Comparison of ENCODE assay signal across 1 cellular context in the genomic region with DNA sequence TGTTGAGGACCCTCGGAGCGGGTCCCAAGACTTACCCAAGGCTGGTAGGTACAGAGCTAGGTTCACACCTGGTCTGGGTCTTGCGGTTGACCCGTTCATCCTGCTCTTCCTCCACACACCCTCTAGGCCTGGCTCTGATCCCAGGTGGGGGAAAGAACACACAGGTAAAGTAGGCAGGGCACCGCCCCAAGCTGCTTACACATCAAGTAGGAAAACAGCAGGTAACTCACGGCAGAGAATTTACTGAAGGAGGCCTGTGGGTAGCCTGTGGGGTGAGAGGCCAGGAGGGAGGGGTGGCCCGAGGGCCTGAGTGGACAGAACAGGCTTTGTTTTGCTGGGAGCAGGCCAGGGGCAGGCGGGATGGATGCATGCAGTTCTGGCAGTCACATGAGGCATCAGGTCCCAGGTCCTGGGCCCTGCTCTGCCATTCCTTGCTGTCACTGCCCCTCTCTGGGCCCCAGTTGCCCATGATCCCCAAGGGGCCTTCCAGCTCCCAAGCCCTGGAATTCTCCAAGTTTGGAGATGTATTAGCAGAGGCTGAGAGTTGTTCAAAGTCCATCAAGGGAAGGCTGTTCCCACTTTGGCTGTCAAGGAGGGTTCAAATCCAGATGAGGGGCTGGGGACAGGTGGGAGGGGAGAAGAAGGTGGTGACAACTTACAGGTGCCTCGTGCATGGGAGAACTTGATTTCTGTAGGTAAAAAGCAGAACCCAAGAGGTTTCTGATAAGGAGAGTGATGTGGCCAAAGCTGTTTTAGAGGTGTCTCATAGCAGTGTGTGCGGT.
A peak's percentile ranks its signal among the peaks of the same experiment; 100 is the strongest.
TF ChIP-seq lines count a peak whose summit lies in the region.

No MANE protein-coding gene starts in this region.

TF ChIP-seq in HepG2, 621 proteins besides CTCF, POLR2A, EP300 and RAD21 (continued from another document and continues in another):
- TF ChIP-seq, protein P1, sequence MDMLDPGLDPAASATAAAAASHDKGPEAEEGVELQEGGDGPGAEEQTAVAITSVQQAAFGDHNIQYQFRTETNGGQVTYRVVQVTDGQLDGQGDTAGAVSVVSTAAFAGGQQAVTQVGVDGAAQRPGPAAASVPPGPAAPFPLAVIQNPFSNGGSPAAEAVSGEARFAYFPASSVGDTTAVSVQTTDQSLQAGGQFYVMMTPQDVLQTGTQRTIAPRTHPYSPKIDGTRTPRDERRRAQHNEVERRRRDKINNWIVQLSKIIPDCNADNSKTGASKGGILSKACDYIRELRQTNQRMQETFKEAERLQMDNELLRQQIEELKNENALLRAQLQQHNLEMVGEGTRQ (IDR thresholded peaks at IDR 0.05; ENCODE audit: low read depth, low read length) = peak; percentile 26; the same call in 1 of the 2 replicates
- TF ChIP-seq, protein P1 (CRISPR knock-in tag; IDR thresholded peaks at IDR 0.05; ENCODE audit: borderline replicate concordance) = no peak
- peak; percentile 62; the same call in 1 of the 2 replicates for TF ChIP-seq ZNF747 (CRISPR knock-in tag; IDR thresholded peaks at IDR 0.05; ENCODE audit: borderline replicate concordance)
- TF ChIP-seq ZNF7 (CRISPR knock-in tag; IDR thresholded peaks at IDR 0.05) = peak; percentile 60
- TF ChIP-seq, protein P2, sequence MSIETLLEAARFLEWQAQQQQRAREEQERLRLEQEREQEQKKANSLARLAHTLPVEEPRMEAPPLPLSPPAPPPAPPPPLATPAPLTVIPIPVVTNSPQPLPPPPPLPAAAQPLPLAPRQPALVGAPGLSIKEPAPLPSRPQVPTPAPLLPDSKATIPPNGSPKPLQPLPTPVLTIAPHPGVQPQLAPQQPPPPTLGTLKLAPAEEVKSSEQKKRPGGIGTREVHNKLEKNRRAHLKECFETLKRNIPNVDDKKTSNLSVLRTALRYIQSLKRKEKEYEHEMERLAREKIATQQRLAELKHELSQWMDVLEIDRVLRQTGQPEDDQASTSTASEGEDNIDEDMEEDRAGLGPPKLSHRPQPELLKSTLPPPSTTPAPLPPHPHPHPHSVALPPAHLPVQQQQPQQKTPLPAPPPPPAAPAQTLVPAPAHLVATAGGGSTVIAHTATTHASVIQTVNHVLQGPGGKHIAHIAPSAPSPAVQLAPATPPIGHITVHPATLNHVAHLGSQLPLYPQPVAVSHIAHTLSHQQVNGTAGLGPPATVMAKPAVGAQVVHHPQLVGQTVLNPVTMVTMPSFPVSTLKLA (IDR thresholded peaks at IDR 0.05) = no peak
- TF ChIP-seq, protein P3, sequence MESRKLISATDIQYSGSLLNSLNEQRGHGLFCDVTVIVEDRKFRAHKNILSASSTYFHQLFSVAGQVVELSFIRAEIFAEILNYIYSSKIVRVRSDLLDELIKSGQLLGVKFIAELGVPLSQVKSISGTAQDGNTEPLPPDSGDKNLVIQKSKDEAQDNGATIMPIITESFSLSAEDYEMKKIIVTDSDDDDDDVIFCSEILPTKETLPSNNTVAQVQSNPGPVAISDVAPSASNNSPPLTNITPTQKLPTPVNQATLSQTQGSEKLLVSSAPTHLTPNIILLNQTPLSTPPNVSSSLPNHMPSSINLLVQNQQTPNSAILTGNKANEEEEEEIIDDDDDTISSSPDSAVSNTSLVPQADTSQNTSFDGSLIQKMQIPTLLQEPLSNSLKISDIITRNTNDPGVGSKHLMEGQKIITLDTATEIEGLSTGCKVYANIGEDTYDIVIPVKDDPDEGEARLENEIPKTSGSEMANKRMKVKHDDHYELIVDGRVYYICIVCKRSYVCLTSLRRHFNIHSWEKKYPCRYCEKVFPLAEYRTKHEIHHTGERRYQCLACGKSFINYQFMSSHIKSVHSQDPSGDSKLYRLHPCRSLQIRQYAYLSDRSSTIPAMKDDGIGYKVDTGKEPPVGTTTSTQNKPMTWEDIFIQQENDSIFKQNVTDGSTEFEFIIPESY (CRISPR knock-in tag; IDR thresholded peaks at IDR 0.05) = 0 out of 2 replicates have a peak, but pooled peaks have one; percentile 10
- TF ChIP-seq RBM22 (optimal IDR thresholded peaks at IDR 0.05; ENCODE audit: low read length) = peak; percentile 28
- TF ChIP-seq, protein P4, sequence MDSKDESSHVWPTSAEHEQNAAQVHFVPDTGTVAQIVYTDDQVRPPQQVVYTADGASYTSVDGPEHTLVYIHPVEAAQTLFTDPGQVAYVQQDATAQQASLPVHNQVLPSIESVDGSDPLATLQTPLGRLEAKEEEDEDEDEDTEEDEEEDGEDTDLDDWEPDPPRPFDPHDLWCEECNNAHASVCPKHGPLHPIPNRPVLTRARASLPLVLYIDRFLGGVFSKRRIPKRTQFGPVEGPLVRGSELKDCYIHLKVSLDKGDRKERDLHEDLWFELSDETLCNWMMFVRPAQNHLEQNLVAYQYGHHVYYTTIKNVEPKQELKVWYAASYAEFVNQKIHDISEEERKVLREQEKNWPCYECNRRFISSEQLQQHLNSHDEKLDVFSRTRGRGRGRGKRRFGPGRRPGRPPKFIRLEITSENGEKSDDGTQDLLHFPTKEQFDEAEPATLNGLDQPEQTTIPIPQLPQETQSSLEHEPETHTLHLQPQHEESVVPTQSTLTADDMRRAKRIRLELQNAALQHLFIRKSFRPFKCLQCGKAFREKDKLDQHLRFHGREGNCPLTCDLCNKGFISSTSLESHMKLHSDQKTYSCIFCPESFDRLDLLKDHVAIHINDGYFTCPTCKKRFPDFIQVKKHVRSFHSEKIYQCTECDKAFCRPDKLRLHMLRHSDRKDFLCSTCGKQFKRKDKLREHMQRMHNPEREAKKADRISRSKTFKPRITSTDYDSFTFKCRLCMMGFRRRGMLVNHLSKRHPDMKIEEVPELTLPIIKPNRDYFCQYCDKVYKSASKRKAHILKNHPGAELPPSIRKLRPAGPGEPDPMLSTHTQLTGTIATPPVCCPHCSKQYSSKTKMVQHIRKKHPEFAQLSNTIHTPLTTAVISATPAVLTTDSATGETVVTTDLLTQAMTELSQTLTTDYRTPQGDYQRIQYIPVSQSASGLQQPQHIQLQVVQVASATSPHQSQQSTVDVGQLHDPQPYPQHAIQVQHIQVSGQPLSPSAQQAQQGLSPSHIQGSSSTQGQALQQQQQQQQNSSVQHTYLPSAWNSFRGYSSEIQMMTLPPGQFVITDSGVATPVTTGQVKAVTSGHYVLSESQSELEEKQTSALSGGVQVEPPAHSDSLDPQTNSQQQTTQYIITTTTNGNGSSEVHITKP (CRISPR knock-in tag; IDR thresholded peaks at IDR 0.05; ENCODE audit: low read depth) = peak; percentile 26; the same call in 1 of the 2 replicates
- no peak for TF ChIP-seq FOXA1 (IDR thresholded peaks at IDR 0.05)
- TF ChIP-seq FOXA1 (CRISPR knock-in tag; IDR thresholded peaks at IDR 0.05) = peak; percentile 2; the same call in 1 of the 2 replicates
- TF ChIP-seq SNAI1 (CRISPR knock-in tag; IDR thresholded peaks at IDR 0.05; ENCODE audit: borderline replicate concordance) = no peak
- no peak for TF ChIP-seq ZNF720 (CRISPR knock-in tag; IDR thresholded peaks at IDR 0.05)
- TF ChIP-seq, protein P5, sequence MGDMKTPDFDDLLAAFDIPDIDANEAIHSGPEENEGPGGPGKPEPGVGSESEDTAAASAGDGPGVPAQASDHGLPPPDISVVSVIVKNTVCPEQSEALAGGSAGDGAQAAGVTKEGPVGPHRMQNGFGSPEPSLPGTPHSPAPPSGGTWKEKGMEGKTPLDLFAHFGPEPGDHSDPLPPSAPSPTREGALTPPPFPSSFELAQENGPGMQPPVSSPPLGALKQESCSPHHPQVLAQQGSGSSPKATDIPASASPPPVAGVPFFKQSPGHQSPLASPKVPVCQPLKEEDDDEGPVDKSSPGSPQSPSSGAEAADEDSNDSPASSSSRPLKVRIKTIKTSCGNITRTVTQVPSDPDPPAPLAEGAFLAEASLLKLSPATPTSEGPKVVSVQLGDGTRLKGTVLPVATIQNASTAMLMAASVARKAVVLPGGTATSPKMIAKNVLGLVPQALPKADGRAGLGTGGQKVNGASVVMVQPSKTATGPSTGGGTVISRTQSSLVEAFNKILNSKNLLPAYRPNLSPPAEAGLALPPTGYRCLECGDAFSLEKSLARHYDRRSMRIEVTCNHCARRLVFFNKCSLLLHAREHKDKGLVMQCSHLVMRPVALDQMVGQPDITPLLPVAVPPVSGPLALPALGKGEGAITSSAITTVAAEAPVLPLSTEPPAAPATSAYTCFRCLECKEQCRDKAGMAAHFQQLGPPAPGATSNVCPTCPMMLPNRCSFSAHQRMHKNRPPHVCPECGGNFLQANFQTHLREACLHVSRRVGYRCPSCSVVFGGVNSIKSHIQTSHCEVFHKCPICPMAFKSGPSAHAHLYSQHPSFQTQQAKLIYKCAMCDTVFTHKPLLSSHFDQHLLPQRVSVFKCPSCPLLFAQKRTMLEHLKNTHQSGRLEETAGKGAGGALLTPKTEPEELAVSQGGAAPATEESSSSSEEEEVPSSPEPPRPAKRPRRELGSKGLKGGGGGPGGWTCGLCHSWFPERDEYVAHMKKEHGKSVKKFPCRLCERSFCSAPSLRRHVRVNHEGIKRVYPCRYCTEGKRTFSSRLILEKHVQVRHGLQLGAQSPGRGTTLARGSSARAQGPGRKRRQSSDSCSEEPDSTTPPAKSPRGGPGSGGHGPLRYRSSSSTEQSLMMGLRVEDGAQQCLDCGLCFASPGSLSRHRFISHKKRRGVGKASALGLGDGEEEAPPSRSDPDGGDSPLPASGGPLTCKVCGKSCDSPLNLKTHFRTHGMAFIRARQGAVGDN (CRISPR knock-in tag; IDR thresholded peaks at IDR 0.05) = peak; percentile 69
- TF ChIP-seq, protein P6, sequence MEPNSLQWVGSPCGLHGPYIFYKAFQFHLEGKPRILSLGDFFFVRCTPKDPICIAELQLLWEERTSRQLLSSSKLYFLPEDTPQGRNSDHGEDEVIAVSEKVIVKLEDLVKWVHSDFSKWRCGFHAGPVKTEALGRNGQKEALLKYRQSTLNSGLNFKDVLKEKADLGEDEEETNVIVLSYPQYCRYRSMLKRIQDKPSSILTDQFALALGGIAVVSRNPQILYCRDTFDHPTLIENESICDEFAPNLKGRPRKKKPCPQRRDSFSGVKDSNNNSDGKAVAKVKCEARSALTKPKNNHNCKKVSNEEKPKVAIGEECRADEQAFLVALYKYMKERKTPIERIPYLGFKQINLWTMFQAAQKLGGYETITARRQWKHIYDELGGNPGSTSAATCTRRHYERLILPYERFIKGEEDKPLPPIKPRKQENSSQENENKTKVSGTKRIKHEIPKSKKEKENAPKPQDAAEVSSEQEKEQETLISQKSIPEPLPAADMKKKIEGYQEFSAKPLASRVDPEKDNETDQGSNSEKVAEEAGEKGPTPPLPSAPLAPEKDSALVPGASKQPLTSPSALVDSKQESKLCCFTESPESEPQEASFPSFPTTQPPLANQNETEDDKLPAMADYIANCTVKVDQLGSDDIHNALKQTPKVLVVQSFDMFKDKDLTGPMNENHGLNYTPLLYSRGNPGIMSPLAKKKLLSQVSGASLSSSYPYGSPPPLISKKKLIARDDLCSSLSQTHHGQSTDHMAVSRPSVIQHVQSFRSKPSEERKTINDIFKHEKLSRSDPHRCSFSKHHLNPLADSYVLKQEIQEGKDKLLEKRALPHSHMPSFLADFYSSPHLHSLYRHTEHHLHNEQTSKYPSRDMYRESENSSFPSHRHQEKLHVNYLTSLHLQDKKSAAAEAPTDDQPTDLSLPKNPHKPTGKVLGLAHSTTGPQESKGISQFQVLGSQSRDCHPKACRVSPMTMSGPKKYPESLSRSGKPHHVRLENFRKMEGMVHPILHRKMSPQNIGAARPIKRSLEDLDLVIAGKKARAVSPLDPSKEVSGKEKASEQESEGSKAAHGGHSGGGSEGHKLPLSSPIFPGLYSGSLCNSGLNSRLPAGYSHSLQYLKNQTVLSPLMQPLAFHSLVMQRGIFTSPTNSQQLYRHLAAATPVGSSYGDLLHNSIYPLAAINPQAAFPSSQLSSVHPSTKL (CRISPR knock-in tag; IDR thresholded peaks at IDR 0.05) = peak; percentile 34; the same call in 1 of the 2 replicates
- TF ChIP-seq ZMYM3 (CRISPR knock-in tag; IDR thresholded peaks at IDR 0.05) = peak; percentile 63; the same call in 1 of the 2 replicates
- TF ChIP-seq STAG1 (CRISPR knock-in tag; IDR thresholded peaks at IDR 0.05) = no peak
- peak; percentile 10; the same call in 1 of the 2 replicates for TF ChIP-seq SAP130 (CRISPR knock-in tag; IDR thresholded peaks at IDR 0.05; ENCODE audit: low read depth)
- TF ChIP-seq ZNF556 (CRISPR knock-in tag; IDR thresholded peaks at IDR 0.05; ENCODE audit: borderline replicate concordance) = no peak
- TF ChIP-seq SOX13 (IDR thresholded peaks at IDR 0.05) = no peak
- 0 out of 4 replicates have a peak, but pooled peaks of 1 of the 2 experiments have one; percentile 14 for TF ChIP-seq SOX13 (CRISPR knock-in tag; conservative IDR thresholded peaks at IDR 0.05 in 1 of 2, IDR thresholded peaks at IDR 0.05 in 1 of 2)
- TF ChIP-seq, protein P7, sequence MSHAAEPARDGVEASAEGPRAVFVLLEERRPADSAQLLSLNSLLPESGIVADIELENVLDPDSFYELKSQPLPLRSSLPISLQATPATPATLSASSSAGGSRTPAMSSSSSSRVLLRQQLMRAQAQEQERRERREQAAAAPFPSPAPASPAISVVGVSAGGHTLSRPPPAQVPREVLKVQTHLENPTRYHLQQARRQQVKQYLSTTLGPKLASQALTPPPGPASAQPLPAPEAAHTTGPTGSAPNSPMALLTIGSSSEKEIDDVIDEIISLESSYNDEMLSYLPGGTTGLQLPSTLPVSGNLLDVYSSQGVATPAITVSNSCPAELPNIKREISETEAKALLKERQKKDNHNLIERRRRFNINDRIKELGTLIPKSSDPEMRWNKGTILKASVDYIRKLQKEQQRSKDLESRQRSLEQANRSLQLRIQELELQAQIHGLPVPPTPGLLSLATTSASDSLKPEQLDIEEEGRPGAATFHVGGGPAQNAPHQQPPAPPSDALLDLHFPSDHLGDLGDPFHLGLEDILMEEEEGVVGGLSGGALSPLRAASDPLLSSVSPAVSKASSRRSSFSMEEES (CRISPR knock-in tag; IDR thresholded peaks at IDR 0.05) = peak; percentile 63; the same call in 1 of the 2 replicates
- 0 out of 2 replicates have a peak, but pooled peaks have one; percentile 28 for TF ChIP-seq KDM5B (CRISPR knock-in tag; IDR thresholded peaks at IDR 0.05; ENCODE audit: borderline replicate concordance)
- peak; percentile 14; the same call in 1 of the 2 replicates for TF ChIP-seq HNF4A (CRISPR knock-in tag; IDR thresholded peaks at IDR 0.05)
- peak; percentile 38; the same call in 1 of the 2 replicates for TF ChIP-seq SALL1 (CRISPR knock-in tag; IDR thresholded peaks at IDR 0.05)
- peak; percentile 34; the same call in 1 of the 2 replicates for TF ChIP-seq ZFY (CRISPR knock-in tag; IDR thresholded peaks at IDR 0.05)
- TF ChIP-seq ZNF180 (CRISPR knock-in tag; IDR thresholded peaks at IDR 0.05; ENCODE audit: borderline replicate concordance, low read depth) = no peak
- TF ChIP-seq, protein P8, sequence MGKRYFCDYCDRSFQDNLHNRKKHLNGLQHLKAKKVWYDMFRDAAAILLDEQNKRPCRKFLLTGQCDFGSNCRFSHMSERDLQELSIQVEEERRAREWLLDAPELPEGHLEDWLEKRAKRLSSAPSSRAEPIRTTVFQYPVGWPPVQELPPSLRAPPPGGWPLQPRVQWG (CRISPR knock-in tag; IDR thresholded peaks at IDR 0.05; ENCODE audit: borderline replicate concordance, low read depth) = no peak
- TF ChIP-seq, protein P9, sequence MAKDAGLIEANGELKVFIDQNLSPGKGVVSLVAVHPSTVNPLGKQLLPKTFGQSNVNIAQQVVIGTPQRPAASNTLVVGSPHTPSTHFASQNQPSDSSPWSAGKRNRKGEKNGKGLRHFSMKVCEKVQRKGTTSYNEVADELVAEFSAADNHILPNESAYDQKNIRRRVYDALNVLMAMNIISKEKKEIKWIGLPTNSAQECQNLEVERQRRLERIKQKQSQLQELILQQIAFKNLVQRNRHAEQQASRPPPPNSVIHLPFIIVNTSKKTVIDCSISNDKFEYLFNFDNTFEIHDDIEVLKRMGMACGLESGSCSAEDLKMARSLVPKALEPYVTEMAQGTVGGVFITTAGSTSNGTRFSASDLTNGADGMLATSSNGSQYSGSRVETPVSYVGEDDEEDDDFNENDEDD (CRISPR knock-in tag; IDR thresholded peaks at IDR 0.05; ENCODE audit: borderline replicate concordance) = peak; percentile 28; the same call in 1 of the 2 replicates
- TF ChIP-seq ZMAT3 (CRISPR knock-in tag; conservative IDR thresholded peaks at IDR 0.05) = no peak
